Comparison of ENCODE assay signal across 23 cellular contexts in the genomic region with DNA sequence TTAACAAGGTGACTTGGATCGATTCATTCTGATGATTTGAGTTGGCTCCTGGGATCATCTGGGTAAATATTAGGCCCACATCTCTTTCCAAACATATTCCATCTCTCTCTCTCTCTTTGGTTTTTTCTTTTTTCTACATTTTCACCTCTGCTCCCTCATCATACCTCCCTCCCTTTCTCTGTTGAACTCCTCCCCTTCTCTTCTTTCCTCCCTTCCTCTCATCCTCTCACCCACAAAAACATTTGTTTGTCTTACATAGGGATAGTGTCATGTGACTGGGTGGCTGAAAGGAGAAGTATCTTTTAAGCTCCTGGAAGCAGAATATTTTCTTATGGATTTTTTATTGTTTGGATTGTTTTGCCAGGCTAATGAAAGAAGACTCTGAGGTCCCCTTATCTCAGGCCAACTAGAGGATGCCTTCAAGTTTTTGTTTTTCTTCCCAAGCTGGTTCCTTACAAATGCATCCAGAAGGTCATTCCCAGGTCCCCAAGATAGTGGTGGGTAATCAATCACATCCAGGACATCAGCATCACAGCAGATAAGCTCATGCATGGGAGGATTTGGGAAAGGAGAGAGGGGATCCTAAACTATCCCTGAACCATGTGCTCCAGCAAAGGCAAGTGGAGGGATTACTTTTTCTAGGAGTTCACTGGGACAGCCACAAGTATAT. TPM values are rescaled to one million over a fixed set of nuclear protein-coding genes. Genes with fewer than 3 reads are reported as not detected.
DNase-seq lines count a peak whose midpoint lies in the region; ATAC-seq and TF ChIP-seq lines count a peak whose summit lies in the region.
"Had no signal": no experiment of that assay in that cellular context is flagged by ENCODE, and none has a peak within 500 bp of the region (broad histone marks: within the 10 kb centered on the region; RNA-seq: fewer than 3 reads in every experiment).

No MANE protein-coding gene starts in this region.

- POLR2A ChIA-PET in WTC11 (lab: Charles Lee), result no interaction called here

- H3K27ac ChIP-seq in GM23338 (ENCODE audit: low read depth) (no peak overlapping the region), sigmoid colon (peak overlapping the region; percentile 45 to 53 (median 49)), smooth muscle cell (ENCODE audit: low read depth) (no peak overlapping the region)

- H3K36me3 Mint-ChIP-seq in GM23338 (ENCODE audit: low read depth), result no peaks in the 10 kb centered on the region
- no peaks in the 10 kb centered on the region for H3K36me3 Mint-ChIP-seq in WTC11
- H3K36me3 Mint-ChIP-seq in activated T-cell treated with anti-CD3 and anti-CD28 coated beads, Interleukin-2, amount 50 U/mL, for 72 hours (ENCODE audit: insufficient read depth in 2 of 2), result no peaks in the 10 kb centered on the region
- H3K36me3 Mint-ChIP-seq: activated CD4-positive, alpha-beta memory T cell treated with anti-CD3 and anti-CD28 coated beads for 36 hours; activated naive CD8-positive, alpha-beta T cell treated with anti-CD3 and anti-CD28 coated beads for 36 hours; CD4-positive, CD25-positive, alpha-beta regulatory T cell; IgD-negative memory B cell; stimulated activated effector memory CD8-positive, alpha-beta T cell treated with anti-CD3 and anti-CD28 coated beads, Interleukin-12 subunit alpha, Interleukin-12 subunit beta, amount 100 ng/mL, for 72 hours had no signal

- CTCF ChIA-PET in WTC11 (lab: Charles Lee), result interaction anchor here (1.2 to 2.2 kb wide), 4 partner anchors 21 to 487 kb away, joined by 3 to 7 read pairs (median 4); no protein-coding TSS in a partner anchor

- no peak overlapping the region for H2AFZ ChIP-seq in GM23338
- H2AFZ ChIP-seq in smooth muscle cell (ENCODE audit: low read depth), result no peak overlapping the region

- DNase-seq in GM23338 (ENCODE audit: low spot score) (no peak), WTC11 (ENCODE audit: low spot score) (no peak), left kidney (ENCODE audit: low read depth, low spot score) (peak; percentile 57), sigmoid colon (no peak), medulla oblongata (ENCODE audit: extremely low spot score) (no peak), sciatic nerve (ENCODE audit: low spot score) (no peak), smooth muscle cell (lab: John Stamatoyannopoulos, UW; ENCODE audit: unreplicated experiment) (no peak)
- DNase-seq in activated T-cell treated with anti-CD3 and anti-CD28 coated beads, Interleukin-2, amount 50 U/mL, for 72 hours, result no peak
- DNase-seq: activated CD4-positive, alpha-beta memory T cell treated with anti-CD3 and anti-CD28 coated beads for 36 hours; activated effector memory CD4-positive, alpha-beta T cell treated with Interleukin-2 at 50 U/mL for 16 hours; activated naive CD8-positive, alpha-beta T cell treated with anti-CD3 and anti-CD28 coated beads for 36 hours; CD4-positive, CD25-positive, alpha-beta regulatory T cell; erythroblast; hypothalamus; left ventricle myocardium superior; NCI-H1105 treated with DMSO at 0.1 percent for 48 hours; NCI-H2029; SHP77 treated with DMSO at 0.1 percent for 48 hours; small intestine; SW 1271; T1000 had no signal

- no peaks in the 10 kb centered on the region for H3K9me2 ChIP-seq in GM23338 (ENCODE audit: insufficient read depth)

- H3K36me3 ChIP-seq in GM23338 (ENCODE audit: insufficient read depth) (no peaks in the 10 kb centered on the region), sigmoid colon (no peaks in the 10 kb centered on the region), smooth muscle cell (ENCODE audit: low read depth) (no peaks in the 10 kb centered on the region)

- H3K27me3 Mint-ChIP-seq in GM23338 (ENCODE audit: insufficient read depth, low read depth, poor library complexity) (peaks cover 3% of the 10 kb centered on the region), WTC11 (ENCODE audit: low read depth) (no peaks in the 10 kb centered on the region)
- peaks cover 9% of the 10 kb centered on the region for H3K27me3 Mint-ChIP-seq in activated T-cell treated with anti-CD3 and anti-CD28 coated beads, Interleukin-2, amount 50 U/mL, for 72 hours (ENCODE audit: low read depth)

- 71 to 79% methylated on average over 1 of the region's 1 CpG for WGBS in sigmoid colon, 2 donors
- 93% methylated on average over 1 of the region's 1 CpG for WGBS in smooth muscle cell (ENCODE audit: low lambda C conversion rate)

- H3K4me3 ChIP-seq in GM23338, result no peak overlapping the region
- H3K4me3 ChIP-seq in sigmoid colon, result no peak overlapping the region
- no peak overlapping the region for H3K4me3 ChIP-seq in smooth muscle cell

- intact Hi-C loops in sigmoid colon (cut with DNase I), result loop anchor here (10.0 kb wide), 1 partner anchor 490 kb away; no protein-coding TSS in a partner anchor
- intact Hi-C loops in sciatic nerve (cut with DNase I), result no loop called here

- H3K27ac Mint-ChIP-seq in GM23338 (no peak overlapping the region; the same call in 1 of the 2 replicates), WTC11 (0 out of 2 replicates have a peak overlapping the region, but pooled peaks have one; percentile 26)
- H3K27ac Mint-ChIP-seq in activated T-cell treated with anti-CD3 and anti-CD28 coated beads, Interleukin-2, amount 50 U/mL, for 72 hours, result no peak overlapping the region
- H3K27ac Mint-ChIP-seq: activated CD4-positive, alpha-beta memory T cell treated with anti-CD3 and anti-CD28 coated beads for 36 hours; activated naive CD8-positive, alpha-beta T cell treated with anti-CD3 and anti-CD28 coated beads for 36 hours; IgD-negative memory B cell; stimulated activated effector memory CD8-positive, alpha-beta T cell treated with anti-CD3 and anti-CD28 coated beads, Interleukin-12 subunit alpha, Interleukin-12 subunit beta, amount 100 ng/mL, for 72 hours had no signal

- H3K9me3 ChIP-seq in sigmoid colon (no peaks in the 10 kb centered on the region), smooth muscle cell (replicated peaks; ENCODE audit: low read depth) (no peaks in the 10 kb centered on the region)

- no peak overlapping the region for H3K9ac ChIP-seq in smooth muscle cell (ENCODE audit: low read depth)

- no peak for TF ChIP-seq CTCF in GM23338 (conservative IDR thresholded peaks at IDR 0.05; ENCODE audit: low read depth in 2 of 2)
- no peak for TF ChIP-seq CTCF in WTC11 (IDR thresholded peaks at IDR 0.05)
- TF ChIP-seq CTCF in sigmoid colon (IDR thresholded peaks at IDR 0.05), result no peak
- TF ChIP-seq CTCF in smooth muscle cell (IDR thresholded peaks at IDR 0.05; ENCODE audit: borderline replicate concordance, insufficient read depth, poor library complexity, severe bottlenecking), result no peak

- ATAC-seq in GM23338 (peak; percentile 40; the same call in 1 of the 3 replicates), WTC11 (peak; percentile 36; the same call in 1 of the 2 replicates), sciatic nerve (no peak)
- ATAC-seq in activated T-cell treated with anti-CD3 and anti-CD28 coated beads, Interleukin-2, amount 50 U/mL, for 72 hours (replicated peaks in 1 of 2), result no peak
- ATAC-seq: left ventricle myocardium superior; stimulated activated effector memory CD8-positive, alpha-beta T cell treated with anti-CD3 and anti-CD28 coated beads, Interleukin-12 subunit alpha, Interleukin-12 subunit beta, amount 100 ng/mL, for 72 hours had no signal

- no peaks in the 10 kb centered on the region for H3K79me2 ChIP-seq in GM23338 (replicated peaks; ENCODE audit: insufficient read depth)
- H3K79me2 ChIP-seq in smooth muscle cell (ENCODE audit: low read depth), result no peaks in the 10 kb centered on the region

- H3K9me3 Mint-ChIP-seq in GM23338 (no peaks in the 10 kb centered on the region; the same call in 2 of the 3 replicates), WTC11 (no peaks in the 10 kb centered on the region)
- no peaks in the 10 kb centered on the region for H3K9me3 Mint-ChIP-seq in activated T-cell treated with anti-CD3 and anti-CD28 coated beads, Interleukin-2, amount 50 U/mL, for 72 hours
- H3K9me3 Mint-ChIP-seq: activated CD4-positive, alpha-beta memory T cell treated with anti-CD3 and anti-CD28 coated beads for 36 hours; activated naive CD8-positive, alpha-beta T cell treated with anti-CD3 and anti-CD28 coated beads for 36 hours; CD4-positive, CD25-positive, alpha-beta regulatory T cell; IgD-negative memory B cell; stimulated activated effector memory CD8-positive, alpha-beta T cell treated with anti-CD3 and anti-CD28 coated beads, Interleukin-12 subunit alpha, Interleukin-12 subunit beta, amount 100 ng/mL, for 72 hours had no signal

- TF ChIP-seq EP300 in sigmoid colon (IDR thresholded peaks at IDR 0.05), result no peak

- TF ChIP-seq POLR2A in sigmoid colon (IDR thresholded peaks at IDR 0.05), result no peak

- H3K4me3 Mint-ChIP-seq in GM23338 (no peak overlapping the region), WTC11 (no peak overlapping the region; the same call in 1 of the 2 replicates)
- H3K4me3 Mint-ChIP-seq in activated T-cell treated with anti-CD3 and anti-CD28 coated beads, Interleukin-2, amount 50 U/mL, for 72 hours, result no peak overlapping the region
- H3K4me3 Mint-ChIP-seq: activated CD4-positive, alpha-beta memory T cell treated with anti-CD3 and anti-CD28 coated beads for 36 hours; activated naive CD8-positive, alpha-beta T cell treated with anti-CD3 and anti-CD28 coated beads for 36 hours; CD4-positive, CD25-positive, alpha-beta regulatory T cell; IgD-negative memory B cell; stimulated activated effector memory CD8-positive, alpha-beta T cell treated with anti-CD3 and anti-CD28 coated beads, Interleukin-12 subunit alpha, Interleukin-12 subunit beta, amount 100 ng/mL, for 72 hours had no signal

- H3K4me1 ChIP-seq in GM23338 (ENCODE audit: insufficient read depth), result peaks cover 22% of the 10 kb centered on the region
- peaks cover 0 to 78% (median 54%) of the 10 kb centered on the region in 4 donors for H3K4me1 ChIP-seq in sigmoid colon
- H3K4me1 ChIP-seq in smooth muscle cell (ENCODE audit: low read depth), result no peaks in the 10 kb centered on the region

- H4K20me1 ChIP-seq in GM23338 (replicated peaks; ENCODE audit: insufficient read depth) (no peaks in the 10 kb centered on the region), smooth muscle cell (ENCODE audit: low read depth) (no peaks in the 10 kb centered on the region)

- H3K27me3 ChIP-seq in GM23338 (ENCODE audit: insufficient read depth) (no peaks in the 10 kb centered on the region), sigmoid colon (no peaks in the 10 kb centered on the region), smooth muscle cell (ENCODE audit: low read depth) (no peaks in the 10 kb centered on the region)

- H3K4me1 Mint-ChIP-seq in GM23338 (peaks cover 34% of the 10 kb centered on the region), WTC11 (peaks cover 45% of the 10 kb centered on the region)
- H3K4me1 Mint-ChIP-seq in activated T-cell treated with anti-CD3 and anti-CD28 coated beads, Interleukin-2, amount 50 U/mL, for 72 hours (ENCODE audit: low read depth), result no peaks in the 10 kb centered on the region
- H3K4me1 Mint-ChIP-seq: CD4-positive, CD25-positive, alpha-beta regulatory T cell; IgD-negative memory B cell had no signal

- H3K4me2 ChIP-seq in GM23338, result no peak overlapping the region; the same call in 1 of the 2 replicates
- H3K4me2 ChIP-seq in smooth muscle cell, result no peak overlapping the region

- H3F3A ChIP-seq in GM23338 (replicated peaks; ENCODE audit: low read depth) (no peaks in the 10 kb centered on the region), smooth muscle cell (ENCODE audit: low read depth) (no peaks in the 10 kb centered on the region)

RNA-seq across cellular contexts. Expression of gene FZD4, which starts 20.8 kb away (rescaled TPM):
- 7.7 and 8.9 TPM in 2 replicates for total RNA-seq in GM23338 (2014; rRNA removed; shearing (Covaris generic))
- 1.4 and 1.5 TPM in 2 replicates for polyA plus RNA-seq in GM23338 (2016; fragmentation: Nextera tagmentation; extraction: Ambion mirVana)
- 7.7 to 9.8 TPM (median 9.2 TPM) in 3 replicates for total RNA-seq in WTC11 (2021)
- 10 to 100 TPM; 22.9 to 45.7 (median 35.7) TPM for total RNA-seq in sigmoid colon
- 1 to 10 TPM in 1 of 3 donors, under 1 TPM in 2; 0.60 to 8.8 (median 0.69) TPM for polyA plus RNA-seq in sigmoid colon
- under 1 TPM; 0.31 to 0.56 TPM for total RNA-seq in activated T-cell treated with anti-CD3 and anti-CD28 coated beads, Interleukin-2, amount 50 U/mL, for 72 hours
- total RNA-seq in sciatic nerve, result 40.7 TPM
- 5.8 and 6.6 TPM in 2 replicates for total RNA-seq in smooth muscle cell
- polyA plus RNA-seq in smooth muscle cell, result 1.8 and 2.8 TPM in 2 replicates
- total RNA-seq: CD4-positive, CD25-positive, alpha-beta regulatory T cell had no signal
- polyA plus RNA-seq: CD4-positive, CD25-positive, alpha-beta regulatory T cell; IgD-negative memory B cell had no signal

Comparison
In these comparisons a context has a peak if more than half of its experiments do, and no peak if none do; other contexts are left out.
1. ATAC-seq: peak in GM23338 (single experiment) and WTC11 (single experiment); none in activated T-cell treated with anti-CD3 and anti-CD28 coated beads, Interleukin-2, amount 50 U/mL, for 72 hours (0 of 2) and sciatic nerve (single experiment).
2. H3K27ac ChIP-seq: peak in sigmoid colon (4 of 4); none in GM23338 (single experiment) and smooth muscle cell (single experiment).